ENCODE assay signal across 9 cellular contexts in genomic region chr1:162003825-162004205, GRCh38. TPM values are rescaled to one million over a fixed set of nuclear protein-coding genes. Genes with fewer than 3 reads are reported as not detected.
DNase-seq lines count a peak whose midpoint lies in the region; ATAC-seq lines count a peak whose summit lies in the region.
"Had no signal": no experiment of that assay in that cellular context is flagged by ENCODE, and none has a peak within 500 bp of the region (broad histone marks: within the 10 kb centered on the region; RNA-seq: fewer than 3 reads in every experiment).

No MANE protein-coding gene starts in this region.

- H3K36me3 ChIP-seq in BLaER1 treated with 17β-estradiol and CSF1 and Interleukin-3, amounts not matched to agents 10 nM and 100 nM, result peaks cover 0 to 62% (median 0%) of the 10 kb centered on the region in 11 experiments; a peak in 4 of 22 replicates
- peaks cover 14% of the 10 kb centered on the region for H3K36me3 ChIP-seq in muscle layer of colon (ENCODE audit: insufficient read depth, low read length)

- no peak for ATAC-seq in GM18498 (IDR thresholded peaks at IDR 0.05; ENCODE audit: unreplicated experiment)
- no peak for ATAC-seq in activated CD8-positive, alpha-beta memory T cell treated with anti-CD3 and anti-CD28 coated beads, Interleukin-2, amount 10 ng/mL, durations not matched to agents 7 days and 5 days

- no peaks in the 10 kb centered on the region for H4K20me1 ChIP-seq in BLaER1 treated with 17β-estradiol and CSF1 and Interleukin-3, amounts not matched to agents 10 nM and 100 nM

- CTCF ChIA-PET in activated CD8-positive, alpha-beta memory T cell treated with anti-CD3 and anti-CD28 coated beads, Interleukin-2, amount 10 ng/mL, durations not matched to agents 7 days and 5 days (lab: Charles Lee), result no interaction called here

- H3K27me3 ChIP-seq in BLaER1 treated with 17β-estradiol and CSF1 and Interleukin-3, amounts not matched to agents 10 nM and 100 nM, result no peaks in the 10 kb centered on the region
- H3K27me3 ChIP-seq in muscle layer of colon (ENCODE audit: control insufficient read depth in 1 of 2, insufficient read depth in 2 of 2, low read length in 2 of 2), result no peaks in the 10 kb centered on the region

- H3K27me3 Mint-ChIP-seq in activated CD8-positive, alpha-beta memory T cell treated with anti-CD3 and anti-CD28 coated beads, Interleukin-2, amount 10 ng/mL, durations not matched to agents 7 days and 5 days, result peaks cover 29% of the 10 kb centered on the region

- peak overlapping the region; percentile 46 to 92 (median 65) for H3K4me2 ChIP-seq in BLaER1 treated with 17β-estradiol and CSF1 and Interleukin-3, amounts not matched to agents 10 nM and 100 nM

- H3K4me3 Mint-ChIP-seq in activated CD8-positive, alpha-beta memory T cell treated with anti-CD3 and anti-CD28 coated beads, Interleukin-2, amount 10 ng/mL, durations not matched to agents 7 days and 5 days, result no peak overlapping the region
- H3K4me3 Mint-ChIP-seq: naive B cell had no signal

- peaks cover 2% of the 10 kb centered on the region for H3K4me1 Mint-ChIP-seq in activated CD8-positive, alpha-beta memory T cell treated with anti-CD3 and anti-CD28 coated beads, Interleukin-2, amount 10 ng/mL, durations not matched to agents 7 days and 5 days

- no peak overlapping the region for H3K27ac Mint-ChIP-seq in activated CD8-positive, alpha-beta memory T cell treated with anti-CD3 and anti-CD28 coated beads, Interleukin-2, amount 10 ng/mL, durations not matched to agents 7 days and 5 days

- H3K4me3 ChIP-seq in BLaER1 treated with 17β-estradiol and CSF1 and Interleukin-3, amounts not matched to agents 10 nM and 100 nM, result peak overlapping the region in 4 of 10 experiments; percentile 4 to 39 (median 36); a peak in 4 of 20 replicates
- no peak overlapping the region for H3K4me3 ChIP-seq in muscle layer of colon (ENCODE audit: low read depth in 1 of 2, low read length in 2 of 2)

- peaks cover 21 to 98% (median 31%) of the 10 kb centered on the region in 10 experiments for H3K4me1 ChIP-seq in BLaER1 treated with 17β-estradiol and CSF1 and Interleukin-3, amounts not matched to agents 10 nM and 100 nM
- H3K4me1 ChIP-seq in muscle layer of colon (ENCODE audit: insufficient read depth, low read length), result no peaks in the 10 kb centered on the region

- H3K27ac ChIP-seq in BLaER1 treated with 17β-estradiol and CSF1 and Interleukin-3, amounts not matched to agents 10 nM and 100 nM, result peak overlapping the region in 10 of 11 experiments; percentile 15 to 97 (median 66); a peak in 17 of 22 replicates
- H3K27ac ChIP-seq in caudate nucleus (ENCODE audit: low read depth, low read length), result peak overlapping the region; percentile 56
- H3K27ac ChIP-seq in muscle layer of colon (ENCODE audit: low read depth, low read length), result peak overlapping the region; percentile 16

- peak overlapping the region in 6 of 11 experiments; percentile 29 to 85 (median 80); a peak in 10 of 22 replicates for H3K9ac ChIP-seq in BLaER1 treated with 17β-estradiol and CSF1 and Interleukin-3, amounts not matched to agents 10 nM and 100 nM
- H3K9ac ChIP-seq in muscle layer of colon (ENCODE audit: low read length), result no peak overlapping the region

- no peaks in the 10 kb centered on the region for H3K9me3 Mint-ChIP-seq in activated CD8-positive, alpha-beta memory T cell treated with anti-CD3 and anti-CD28 coated beads, Interleukin-2, amount 10 ng/mL, durations not matched to agents 7 days and 5 days (ENCODE audit: low read depth)
- H3K9me3 Mint-ChIP-seq: naive B cell had no signal

- DNase-seq in NCI-H2107 (lab: John Stamatoyannopoulos, UW) (peak; percentile 70), caudate nucleus (lab: John Stamatoyannopoulos, UW) (peak in 8 of 61 donors; percentile 5 to 44 (median 14)), inferior parietal cortex (ENCODE audit: extremely low spot score) (no peak)
- DNase-seq in activated CD8-positive, alpha-beta memory T cell treated with anti-CD3 and anti-CD28 coated beads, Interleukin-2, amount 10 ng/mL, durations not matched to agents 7 days and 5 days, result no peak
- no peak for DNase-seq in activated CD4-positive, alpha-beta T cell treated with anti-CD3 and anti-CD28 coated beads for 48 hours
- DNase-seq: naive B cell had no signal

- no peaks in the 10 kb centered on the region for H3K36me3 Mint-ChIP-seq in activated CD8-positive, alpha-beta memory T cell treated with anti-CD3 and anti-CD28 coated beads, Interleukin-2, amount 10 ng/mL, durations not matched to agents 7 days and 5 days
- H3K36me3 Mint-ChIP-seq: naive B cell had no signal

- H3K9me3 ChIP-seq in BLaER1 treated with 17β-estradiol and CSF1 and Interleukin-3, amounts not matched to agents 10 nM and 100 nM (replicated peaks in 1 of 11), result peaks cover 0 to 8% (median 0%) of the 10 kb centered on the region in 11 experiments; a peak in 5 of 22 replicates
- no peaks in the 10 kb centered on the region for H3K9me3 ChIP-seq in muscle layer of colon (ENCODE audit: low read length)

RNA-seq across cellular contexts. Expression of gene OLFML2B, which starts 19.9 kb away (rescaled TPM):
- not detected for total RNA-seq in activated CD8-positive, alpha-beta memory T cell treated with anti-CD3 and anti-CD28 coated beads, Interleukin-2, amount 10 ng/mL, durations not matched to agents 7 days and 5 days
